8 cellular contexts compared by ENCODE assay signal in genomic region chr11:62841361-62842170, GRCh38. TPM values are rescaled to one million over a fixed set of nuclear protein-coding genes. Genes with fewer than 3 reads are reported as not detected.
A peak's percentile ranks its signal among the peaks of the same experiment; 100 is the strongest.
DNase-seq lines count a peak whose midpoint lies in the region; ATAC-seq, FAIRE-seq and TF ChIP-seq lines count a peak whose summit lies in the region.

No MANE protein-coding gene starts in this region.

- peak overlapping the region; percentile 88 for H3K4me2 ChIP-seq in skeletal muscle satellite cell (ENCODE audit: low read length)

- POLR2A ChIA-PET in MCF 10A (lab: Yijun Ruan, JAX), result interaction anchor here (0.6 to 5.6 kb wide), 55 partner anchors 9 to 1838 kb away, joined by 3 to 344 read pairs (median 6); partner anchors contain the start of genes AHNAK, C11orf98, CSKMT and EEF1G

- H3K4me1 ChIP-seq in iPS-18a (ENCODE audit: control insufficient read depth, low read depth, low read length), result peaks cover 9% of the 10 kb centered on the region
- peaks cover 9% of the 10 kb centered on the region for H3K4me1 ChIP-seq in skeletal muscle satellite cell (ENCODE audit: control insufficient read depth, insufficient read depth, low read length)

- H3K4me1 Mint-ChIP-seq in MCF 10A (ENCODE audit: insufficient read depth, unreplicated experiment), result peaks cover 12% of the 10 kb centered on the region

- H3K27ac Mint-ChIP-seq in MCF 10A (ENCODE audit: low read depth, unreplicated experiment), result no peak overlapping the region

- peak overlapping the region; percentile 95 for H3K9ac ChIP-seq in iPS-18a (ENCODE audit: low read length)
- peak overlapping the region; percentile 91 for H3K9ac ChIP-seq in skeletal muscle satellite cell (ENCODE audit: low read depth, low read length)

- no peaks in the 10 kb centered on the region for H3K9me3 Mint-ChIP-seq in MCF 10A (ENCODE audit: unreplicated experiment)

- TF ChIP-seq CTCF in MCF 10A (IDR thresholded peaks at IDR 0.05; ENCODE audit: unreplicated experiment), result no peak

- intact Hi-C loops in MCF 10A (cut with micrococcal nuclease), result loop anchor here (1.0 to 2.0 kb wide), 5 partner anchors 15 to 109 kb away; partner anchors contain the start of genes NXF1, SLC3A2 and TMEM179B

- no peaks in the 10 kb centered on the region for H3K27me3 Mint-ChIP-seq in MCF 10A (ENCODE audit: insufficient read depth, unreplicated experiment)

- peak; percentile 97 for FAIRE-seq in A204.1 (lab: Jason Lieb, UNC)
- FAIRE-seq in TTC549 (lab: Jason Lieb, UNC), result peak; percentile 98

- H3K27ac ChIP-seq in iPS-18a (ENCODE audit: low read length), result peak overlapping the region; percentile 100

- CTCF ChIA-PET in MCF 10A (lab: Yijun Ruan, JAX), result interaction anchor here (0.5 to 1.1 kb wide), 4 partner anchors 47 to 289 kb away, joined by 3 to 7 read pairs (median 3); no protein-coding TSS in a partner anchor

- H3K4me3 Mint-ChIP-seq in MCF 10A (ENCODE audit: unreplicated experiment), result no peak overlapping the region

- H3K4me3 ChIP-seq in iPS-18a (ENCODE audit: low read length), result peak overlapping the region; percentile 72
- H3K4me3 ChIP-seq in skeletal muscle satellite cell (ENCODE audit: low read length), result peak overlapping the region; percentile 67

- no peaks in the 10 kb centered on the region for H3K9me3 ChIP-seq in iPS-18a (ENCODE audit: control insufficient read depth, low read depth, low read length)
- H3K9me3 ChIP-seq in skeletal muscle satellite cell (replicated peaks; ENCODE audit: low read length), result no peaks in the 10 kb centered on the region

- no peaks in the 10 kb centered on the region for H3K27me3 ChIP-seq in iPS-18a (ENCODE audit: control insufficient read depth, insufficient read depth, low read length)
- no peaks in the 10 kb centered on the region for H3K27me3 ChIP-seq in skeletal muscle satellite cell (ENCODE audit: control insufficient read depth, insufficient read depth, low read length)

- H3K36me3 ChIP-seq in iPS-18a (ENCODE audit: control insufficient read depth, low read depth, low read length) (peaks cover 4% of the 10 kb centered on the region), skeletal muscle satellite cell (ENCODE audit: insufficient read depth, low read length) (peaks cover under 1% of the 10 kb centered on the region)

- TSS peak; percentile 97 for BruUV-seq in MCF 10A (replicated peaks; lab: Mats Ljungman, UMichigan)

- peak; percentile 99 for DNase-seq in NCI-H2081 treated with DMSO at 0.1 percent for 48 hours (lab: John Stamatoyannopoulos, UW)
- peak; percentile 99 for DNase-seq in MCF 10A (ENCODE audit: unreplicated experiment)

- peaks cover 19% of the 10 kb centered on the region for H3K36me3 Mint-ChIP-seq in MCF 10A (ENCODE audit: insufficient read depth, unreplicated experiment)

- ATAC-seq in GM18519 (IDR thresholded peaks at IDR 0.05; ENCODE audit: low FRiP score, unreplicated experiment) (peak; percentile 50), HG03039 (IDR thresholded peaks at IDR 0.05; ENCODE audit: unreplicated experiment) (peak; percentile 42)

RNA-seq across cellular contexts. Expression of gene WDR74, which starts 2.2 kb away (rescaled TPM):
- total RNA-seq in MCF 10A (2022), result 91.3 and 115 TPM in 2 replicates
- total RNA-seq in skeletal muscle satellite cell (2012; rRNA removed), result 44.9 and 45.4 TPM in 2 replicates

RNA-seq across cellular contexts. Expression of gene TEX54, which starts 8.9 kb away (rescaled TPM):
- total RNA-seq in MCF 10A (2022), result not detected in 2 replicates
- not detected in 2 replicates for total RNA-seq in skeletal muscle satellite cell (2012; rRNA removed)

RNA-seq across cellular contexts. Expression of gene STX5, which starts 9.7 kb away (rescaled TPM):
- total RNA-seq in MCF 10A (2022), result 71.8 and 72.0 TPM in 2 replicates
- total RNA-seq in skeletal muscle satellite cell (2012; rRNA removed), result 21.0 and 29.1 TPM in 2 replicates

RNA-seq across cellular contexts. Expression of gene NXF1, which starts 36.3 kb away (rescaled TPM):
- 47.6 and 53.3 TPM in 2 replicates for total RNA-seq in MCF 10A (2022)
- 21.5 and 27.1 TPM in 2 replicates for total RNA-seq in skeletal muscle satellite cell (2012; rRNA removed)

RNA-seq across cellular contexts. Expression of gene SLC3A2, which starts 39.1 kb away (rescaled TPM):
- total RNA-seq in MCF 10A (2022), result 838 and 896 TPM in 2 replicates
- 141 and 185 TPM in 2 replicates for total RNA-seq in skeletal muscle satellite cell (2012; rRNA removed)

Comparison
In these comparisons a context has a peak if more than half of its experiments do, and no peak if none do; other contexts are left out.
1. Peak in every context shown above with its lines: DNase-seq, ATAC-seq, H3K4me3 ChIP-seq and H3K27ac ChIP-seq.